ENCODE assay signal across 2 cellular contexts in genomic region chr12:95661360-95661759, GRCh38.
A peak's percentile ranks its signal among the peaks of the same experiment; 100 is the strongest.
TF ChIP-seq lines count a peak whose summit lies in the region.

No MANE protein-coding gene starts in this region.

TF ChIP-seq in liver, 16 proteins besides CTCF, POLR2A, EP300 and RAD21:
- TF ChIP-seq REST (IDR thresholded peaks at IDR 0.05) (no peak), SP1 (IDR thresholded peaks at IDR 0.05) (peak; percentile 28), GABPA (IDR thresholded peaks at IDR 0.05 in 1 of 2, conservative IDR thresholded peaks at IDR 0.05 in 1 of 2) (no peak), HNF4A (conservative IDR thresholded peaks at IDR 0.05) (peak; percentile 29 to 51), ZBTB33 (IDR thresholded peaks at IDR 0.05) (no peak), FOXA2 (IDR thresholded peaks at IDR 0.05) (no peak), HNF4G (IDR thresholded peaks at IDR 0.05) (no peak), YY1 (IDR thresholded peaks at IDR 0.05) (peak; percentile 61), RXRA (IDR thresholded peaks at IDR 0.05) (peak in 1 of 2 donors; percentile 20)

TF ChIP-seq in HepG2, 621 proteins besides CTCF, POLR2A, EP300 and RAD21 (continued from another document):
- no peak for TF ChIP-seq TIGD3 (CRISPR knock-in tag; IDR thresholded peaks at IDR 0.05; ENCODE audit: borderline replicate concordance)
